1 cellular context compared by ENCODE assay signal in genomic region chr11:57764972-57765371, GRCh38.
TF ChIP-seq lines count a peak whose summit lies in the region.

No MANE protein-coding gene starts in this region.

TF ChIP-seq in K562, 482 proteins besides CTCF, POLR2A, EP300 and RAD21 (continues in another document):
- TF ChIP-seq CBFA2T3 (IDR thresholded peaks at IDR 0.05): peak; percentile 93
- peak; percentile 90 for TF ChIP-seq ARID1B (IDR thresholded peaks at IDR 0.05)
- TF ChIP-seq SP1 (CRISPR knock-in tag; IDR thresholded peaks at IDR 0.05): 0 out of 2 replicates have a peak, but pooled peaks have one; percentile 29
- no peak for TF ChIP-seq MLLT1 (IDR thresholded peaks at IDR 0.05)
- no peak for TF ChIP-seq NR0B1 (IDR thresholded peaks at IDR 0.05; ENCODE audit: partially characterized antibody)
- TF ChIP-seq ETS1 (conservative IDR thresholded peaks at IDR 0.05; ENCODE audit: control insufficient read depth, low read depth, low read length): no peak
- TF ChIP-seq STAT5A (IDR thresholded peaks at IDR 0.05; ENCODE audit: borderline replicate concordance, low read length): peak; percentile 57
- TF ChIP-seq DPF2 (IDR thresholded peaks at IDR 0.05): peak; percentile 60
- 0 out of 2 replicates have a peak, but pooled peaks have one; percentile 23 for TF ChIP-seq FOSL1 (tag; conservative IDR thresholded peaks at IDR 0.05)
- TF ChIP-seq PRPF4 (IDR thresholded peaks at IDR 0.05; ENCODE audit: insufficient read depth, low read depth, low read length, poor library complexity, severe bottlenecking): no peak
- TF ChIP-seq GATA2 (CRISPR knock-in tag; IDR thresholded peaks at IDR 0.05): 0 out of 2 replicates have a peak, but pooled peaks have one; percentile 25
- peak; percentile 80; the same call in 1 of the 2 replicates for TF ChIP-seq CTBP1 (IDR thresholded peaks at IDR 0.05; ENCODE audit: borderline replicate concordance)
- no peak for TF ChIP-seq STAG1 (CRISPR knock-in tag; IDR thresholded peaks at IDR 0.05; ENCODE audit: borderline replicate concordance)
- TF ChIP-seq, protein P1, sequence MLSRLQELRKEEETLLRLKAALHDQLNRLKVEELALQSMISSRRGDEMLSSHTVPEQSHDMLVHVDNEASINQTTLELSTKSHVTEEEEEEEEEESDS (CRISPR knock-in tag; IDR thresholded peaks at IDR 0.05): no peak
- no peak for TF ChIP-seq MCM3 (IDR thresholded peaks at IDR 0.05)
- TF ChIP-seq TCF15 (CRISPR knock-in tag; IDR thresholded peaks at IDR 0.05): no peak
- TF ChIP-seq TAL1 (IDR thresholded peaks at IDR 0.05): peak; percentile 90
- TF ChIP-seq HDAC1 (IDR thresholded peaks at IDR 0.05): peak in 1 of 2 experiments; percentile 29; a peak in 1 of 4 replicates
- 0 out of 2 replicates have a peak, but pooled peaks have one; percentile 41 for TF ChIP-seq SMAD4 (CRISPR knock-in tag; conservative IDR thresholded peaks at IDR 0.05)
- no peak for TF ChIP-seq THRAP3 (IDR thresholded peaks at IDR 0.05; ENCODE audit: borderline replicate concordance)
- peak; percentile 89 for TF ChIP-seq CBFA2T2 (conservative IDR thresholded peaks at IDR 0.05)
- TF ChIP-seq TEAD4 (IDR thresholded peaks at IDR 0.05; ENCODE audit: low read length): peak; percentile 94
- TF ChIP-seq TEAD4 (CRISPR knock-in tag; IDR thresholded peaks at IDR 0.05; ENCODE audit: borderline replicate concordance): no peak
- peak; percentile 90 for TF ChIP-seq ZEB2 (IDR thresholded peaks at IDR 0.05)
- TF ChIP-seq CCNT2 (IDR thresholded peaks at IDR 0.05; ENCODE audit: borderline replicate concordance, extremely low read depth, insufficient read length, low read depth, low read length): peak; percentile 48
- TF ChIP-seq KDM1A (IDR thresholded peaks at IDR 0.05): peak; percentile 21 to 41; a peak in 2 of 4 replicates
- TF ChIP-seq MTA2 (IDR thresholded peaks at IDR 0.05; ENCODE audit: low read depth): peak; percentile 79
- TF ChIP-seq KLF16 (IDR thresholded peaks at IDR 0.05): peak; percentile 37; the same call in 1 of the 2 replicates
- TF ChIP-seq ZNF644 (tag; IDR thresholded peaks at IDR 0.05; ENCODE audit: low read depth): no peak
- TF ChIP-seq PHB (CRISPR knock-in tag; IDR thresholded peaks at IDR 0.05): no peak
- TF ChIP-seq, protein P2, sequence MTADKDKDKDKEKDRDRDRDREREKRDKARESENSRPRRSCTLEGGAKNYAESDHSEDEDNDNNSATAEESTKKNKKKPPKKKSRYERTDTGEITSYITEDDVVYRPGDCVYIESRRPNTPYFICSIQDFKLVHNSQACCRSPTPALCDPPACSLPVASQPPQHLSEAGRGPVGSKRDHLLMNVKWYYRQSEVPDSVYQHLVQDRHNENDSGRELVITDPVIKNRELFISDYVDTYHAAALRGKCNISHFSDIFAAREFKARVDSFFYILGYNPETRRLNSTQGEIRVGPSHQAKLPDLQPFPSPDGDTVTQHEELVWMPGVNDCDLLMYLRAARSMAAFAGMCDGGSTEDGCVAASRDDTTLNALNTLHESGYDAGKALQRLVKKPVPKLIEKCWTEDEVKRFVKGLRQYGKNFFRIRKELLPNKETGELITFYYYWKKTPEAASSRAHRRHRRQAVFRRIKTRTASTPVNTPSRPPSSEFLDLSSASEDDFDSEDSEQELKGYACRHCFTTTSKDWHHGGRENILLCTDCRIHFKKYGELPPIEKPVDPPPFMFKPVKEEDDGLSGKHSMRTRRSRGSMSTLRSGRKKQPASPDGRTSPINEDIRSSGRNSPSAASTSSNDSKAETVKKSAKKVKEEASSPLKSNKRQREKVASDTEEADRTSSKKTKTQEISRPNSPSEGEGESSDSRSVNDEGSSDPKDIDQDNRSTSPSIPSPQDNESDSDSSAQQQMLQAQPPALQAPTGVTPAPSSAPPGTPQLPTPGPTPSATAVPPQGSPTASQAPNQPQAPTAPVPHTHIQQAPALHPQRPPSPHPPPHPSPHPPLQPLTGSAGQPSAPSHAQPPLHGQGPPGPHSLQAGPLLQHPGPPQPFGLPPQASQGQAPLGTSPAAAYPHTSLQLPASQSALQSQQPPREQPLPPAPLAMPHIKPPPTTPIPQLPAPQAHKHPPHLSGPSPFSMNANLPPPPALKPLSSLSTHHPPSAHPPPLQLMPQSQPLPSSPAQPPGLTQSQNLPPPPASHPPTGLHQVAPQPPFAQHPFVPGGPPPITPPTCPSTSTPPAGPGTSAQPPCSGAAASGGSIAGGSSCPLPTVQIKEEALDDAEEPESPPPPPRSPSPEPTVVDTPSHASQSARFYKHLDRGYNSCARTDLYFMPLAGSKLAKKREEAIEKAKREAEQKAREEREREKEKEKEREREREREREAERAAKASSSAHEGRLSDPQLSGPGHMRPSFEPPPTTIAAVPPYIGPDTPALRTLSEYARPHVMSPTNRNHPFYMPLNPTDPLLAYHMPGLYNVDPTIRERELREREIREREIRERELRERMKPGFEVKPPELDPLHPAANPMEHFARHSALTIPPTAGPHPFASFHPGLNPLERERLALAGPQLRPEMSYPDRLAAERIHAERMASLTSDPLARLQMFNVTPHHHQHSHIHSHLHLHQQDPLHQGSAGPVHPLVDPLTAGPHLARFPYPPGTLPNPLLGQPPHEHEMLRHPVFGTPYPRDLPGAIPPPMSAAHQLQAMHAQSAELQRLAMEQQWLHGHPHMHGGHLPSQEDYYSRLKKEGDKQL (CRISPR knock-in tag; IDR thresholded peaks at IDR 0.05; ENCODE audit: borderline replicate concordance): no peak
- peak; percentile 58 for TF ChIP-seq NFIC (IDR thresholded peaks at IDR 0.05)
- TF ChIP-seq SOX6 (IDR thresholded peaks at IDR 0.05): peak; percentile 64
- TF ChIP-seq REST (CRISPR knock-in tag; IDR thresholded peaks at IDR 0.05; ENCODE audit: low read depth): no peak
- TF ChIP-seq NFATC3 (IDR thresholded peaks at IDR 0.05): no peak
- TF ChIP-seq SMARCA4 (IDR thresholded peaks at IDR 0.05): peak; percentile 72; the same call in 1 of the 2 replicates
- TF ChIP-seq SMARCE1 (IDR thresholded peaks at IDR 0.05): peak; percentile 31; the same call in 1 of the 2 replicates
- peak; percentile 76 for TF ChIP-seq PML (IDR thresholded peaks at IDR 0.05; ENCODE audit: low read length)
- TF ChIP-seq MED1 (CRISPR knock-in tag; IDR thresholded peaks at IDR 0.05; ENCODE audit: borderline replicate concordance): no peak
- TF ChIP-seq FOXM1 (IDR thresholded peaks at IDR 0.05; ENCODE audit: low read depth): peak; percentile 61
- TF ChIP-seq FOXM1 (CRISPR knock-in tag; IDR thresholded peaks at IDR 0.05; ENCODE audit: low read depth): no peak
- no peak for TF ChIP-seq NR3C1 (CRISPR knock-in tag; IDR thresholded peaks at IDR 0.05)
- TF ChIP-seq XRCC3 (IDR thresholded peaks at IDR 0.05): no peak
- no peak for TF ChIP-seq FUS (optimal IDR thresholded peaks at IDR 0.05; ENCODE audit: low read depth, low read length)
- TF ChIP-seq NCOR1 (IDR thresholded peaks at IDR 0.05): peak; percentile 86
- peak in 1 of 2 experiments; percentile 48; a peak in 1 of 4 replicates for TF ChIP-seq RCOR1 (IDR thresholded peaks at IDR 0.05; ENCODE audit: borderline replicate concordance in 1 of 2, low read depth in 2 of 2, low read length in 2 of 2)
- TF ChIP-seq, protein P3, sequence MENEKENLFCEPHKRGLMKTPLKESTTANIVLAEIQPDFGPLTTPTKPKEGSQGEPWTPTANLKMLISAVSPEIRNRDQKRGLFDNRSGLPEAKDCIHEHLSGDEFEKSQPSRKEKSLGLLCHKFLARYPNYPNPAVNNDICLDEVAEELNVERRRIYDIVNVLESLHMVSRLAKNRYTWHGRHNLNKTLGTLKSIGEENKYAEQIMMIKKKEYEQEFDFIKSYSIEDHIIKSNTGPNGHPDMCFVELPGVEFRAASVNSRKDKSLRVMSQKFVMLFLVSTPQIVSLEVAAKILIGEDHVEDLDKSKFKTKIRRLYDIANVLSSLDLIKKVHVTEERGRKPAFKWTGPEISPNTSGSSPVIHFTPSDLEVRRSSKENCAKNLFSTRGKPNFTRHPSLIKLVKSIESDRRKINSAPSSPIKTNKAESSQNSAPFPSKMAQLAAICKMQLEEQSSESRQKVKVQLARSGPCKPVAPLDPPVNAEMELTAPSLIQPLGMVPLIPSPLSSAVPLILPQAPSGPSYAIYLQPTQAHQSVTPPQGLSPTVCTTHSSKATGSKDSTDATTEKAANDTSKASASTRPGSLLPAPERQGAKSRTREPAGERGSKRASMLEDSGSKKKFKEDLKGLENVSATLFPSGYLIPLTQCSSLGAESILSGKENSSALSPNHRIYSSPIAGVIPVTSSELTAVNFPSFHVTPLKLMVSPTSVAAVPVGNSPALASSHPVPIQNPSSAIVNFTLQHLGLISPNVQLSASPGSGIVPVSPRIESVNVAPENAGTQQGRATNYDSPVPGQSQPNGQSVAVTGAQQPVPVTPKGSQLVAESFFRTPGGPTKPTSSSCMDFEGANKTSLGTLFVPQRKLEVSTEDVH (IDR thresholded peaks at IDR 0.05; ENCODE audit: low read depth, partially characterized antibody): no peak
- TF ChIP-seq ZBTB17 (CRISPR knock-in tag; IDR thresholded peaks at IDR 0.05): no peak
